Comparison of ENCODE assay signal across 15 cellular contexts in the genomic region with DNA sequence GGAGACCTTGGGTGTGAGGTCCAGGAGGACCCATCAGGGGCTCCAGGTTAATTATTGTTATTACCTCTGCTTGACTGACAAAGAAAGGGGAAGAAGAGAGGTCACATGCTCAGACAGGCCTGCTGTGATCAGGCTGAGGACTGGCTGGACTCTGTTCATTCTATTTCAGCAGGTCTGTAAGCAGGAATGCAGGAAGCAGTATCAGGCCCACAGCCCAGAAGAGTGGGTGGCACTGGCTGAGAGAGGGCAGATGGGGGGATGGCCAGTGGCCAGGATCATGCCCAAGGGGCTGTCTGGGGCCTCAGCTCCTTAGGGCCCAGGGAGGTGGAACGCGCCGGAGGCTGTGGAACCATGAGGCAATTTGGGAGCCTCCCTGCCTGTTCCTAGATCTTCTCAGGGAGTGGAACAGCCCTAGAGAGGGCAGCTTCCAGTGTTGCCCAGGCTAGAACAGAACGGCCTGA. TPM values are rescaled to one million over a fixed set of nuclear protein-coding genes. Genes with fewer than 3 reads are reported as not detected.
A peak's percentile ranks its signal among the peaks of the same experiment; 100 is the strongest.
DNase-seq lines count a peak whose midpoint lies in the region; ATAC-seq and TF ChIP-seq lines count a peak whose summit lies in the region.
"Had no signal": no experiment of that assay in that cellular context is flagged by ENCODE, and none has a peak within 500 bp of the region (broad histone marks: within the 10 kb centered on the region; RNA-seq: fewer than 3 reads in every experiment).

No MANE protein-coding gene starts in this region.

- H3K36me3 ChIP-seq in left ventricle myocardium inferior, result no peaks in the 10 kb centered on the region
- no peaks in the 10 kb centered on the region for H3K36me3 ChIP-seq in esophagus squamous epithelium
- no peaks in the 10 kb centered on the region for H3K36me3 ChIP-seq in neural progenitor cell
- H3K36me3 ChIP-seq in vagina, result no peaks in the 10 kb centered on the region

- H3K27ac ChIP-seq in left ventricle myocardium inferior (replicated peaks), result no peak overlapping the region
- peak overlapping the region; percentile 80 to 92 (median 88) for H3K27ac ChIP-seq in esophagus squamous epithelium
- H3K27ac ChIP-seq in neural progenitor cell, result no peak overlapping the region
- peak overlapping the region; percentile 64 for H3K27ac ChIP-seq in vagina
- H3K27ac ChIP-seq: HL-60 had no signal

- H3K79me2 ChIP-seq in neural progenitor cell (ENCODE audit: low read depth), result no peaks in the 10 kb centered on the region

- peaks cover 27% of the 10 kb centered on the region for H3K27me3 Mint-ChIP-seq in neural progenitor cell (ENCODE audit: insufficient read depth, low read depth)

- H3K4me1 ChIP-seq in left ventricle myocardium inferior (peaks cover 7% of the 10 kb centered on the region), esophagus squamous epithelium (peaks cover 29 to 65% (median 32%) of the 10 kb centered on the region in 3 donors), neural progenitor cell (peaks cover 9% of the 10 kb centered on the region), vagina (peaks cover 22% of the 10 kb centered on the region)

- H3K4me3 ChIP-seq in left ventricle myocardium inferior, result no peak overlapping the region
- H3K4me3 ChIP-seq in esophagus squamous epithelium, result no peak overlapping the region
- no peak overlapping the region for H3K4me3 ChIP-seq in neural progenitor cell
- H3K4me3 ChIP-seq in vagina, result no peak overlapping the region

- H3K9me3 Mint-ChIP-seq in neural progenitor cell, result peaks cover 2% of the 10 kb centered on the region
- H3K9me3 Mint-ChIP-seq: activated naive CD8-positive, alpha-beta T cell treated with anti-CD3 and anti-CD28 coated beads for 36 hours; T-helper 1 cell treated with Interleukin-12 subunit alpha and Interleukin-12 subunit beta and Interleukin-4 antibody, amounts not matched to agents 30 μg/mL and 1 μg/mL, for 36 hours had no signal

- H2AFZ ChIP-seq in neural progenitor cell (replicated peaks), result no peak overlapping the region

- H3K9me3 ChIP-seq in left ventricle myocardium inferior (replicated peaks), result no peaks in the 10 kb centered on the region
- no peaks in the 10 kb centered on the region for H3K9me3 ChIP-seq in esophagus squamous epithelium
- H3K9me3 ChIP-seq in neural progenitor cell (ENCODE audit: low read depth), result no peaks in the 10 kb centered on the region
- H3K9me3 ChIP-seq in vagina, result no peaks in the 10 kb centered on the region

- H3K36me3 Mint-ChIP-seq in neural progenitor cell, result no peaks in the 10 kb centered on the region
- H3K36me3 Mint-ChIP-seq: activated naive CD8-positive, alpha-beta T cell treated with anti-CD3 and anti-CD28 coated beads for 36 hours; naive thymus-derived CD8-positive, alpha-beta T cell had no signal

- DNase-seq in Right ventricle myocardium superior, result no peak
- no peak for DNase-seq in left ventricle myocardium inferior
- DNase-seq in esophagus squamous epithelium (lab: John Stamatoyannopoulos, UW), result no peak
- peak; percentile 47 for DNase-seq in neural progenitor cell (ENCODE audit: low spot score)
- DNase-seq in vagina (ENCODE audit: extremely low spot score in 2 of 2), result no peak
- DNase-seq in activated CD4-positive, alpha-beta T cell treated with anti-CD3 and anti-CD28 coated beads, Interleukin-2, amount 50 U/mL, for 48 hours, result no peak
- no peak for DNase-seq in SK-N-DZ (ENCODE audit: low spot score)
- DNase-seq: activated CD8-positive, alpha-beta memory T cell treated with anti-CD3 and anti-CD28 coated beads for 24 hours; activated naive CD8-positive, alpha-beta T cell treated with anti-CD3 and anti-CD28 coated beads for 36 hours; naive thymus-derived CD8-positive, alpha-beta T cell; NCI-H1092; stimulated activated naive CD4-positive, alpha-beta T cell treated with Interleukin-2 at 50 U/mL for 16 hours had no signal

- no peaks in the 10 kb centered on the region for H3F3A ChIP-seq in neural progenitor cell (ENCODE audit: low read depth)

- intact Hi-C loops in Right ventricle myocardium superior (cut with DNase I), result no loop called here
- intact Hi-C loops in left ventricle myocardium inferior (cut with micrococcal nuclease), result no loop called here
- intact Hi-C loops in esophagus squamous epithelium (cut with DNase I), result no loop called here
- intact Hi-C loops in vagina (cut with DNase I), result no loop called here

- no peak for TF ChIP-seq CTCF in left ventricle myocardium inferior (IDR thresholded peaks at IDR 0.05; ENCODE audit: borderline replicate concordance)
- TF ChIP-seq CTCF in esophagus squamous epithelium (IDR thresholded peaks at IDR 0.05), result no peak
- no peak for TF ChIP-seq CTCF in neural progenitor cell (IDR thresholded peaks at IDR 0.05)
- TF ChIP-seq CTCF in vagina (IDR thresholded peaks at IDR 0.05), result no peak

- H4K20me1 ChIP-seq in neural progenitor cell (ENCODE audit: low read depth), result no peaks in the 10 kb centered on the region

- no peak overlapping the region for H3K9ac ChIP-seq in neural progenitor cell

- WGBS in esophagus squamous epithelium, 2 donors, result 81% methylated on average over 3 of the region's 4 CpGs; no CpG with 5 or more reads in 1 of the 2 donors

- no peak overlapping the region for H3K4me3 Mint-ChIP-seq in neural progenitor cell
- H3K4me3 Mint-ChIP-seq: activated naive CD8-positive, alpha-beta T cell treated with anti-CD3 and anti-CD28 coated beads for 36 hours; naive thymus-derived CD8-positive, alpha-beta T cell; T-helper 1 cell treated with Interleukin-12 subunit alpha and Interleukin-12 subunit beta and Interleukin-4 antibody, amounts not matched to agents 30 μg/mL and 1 μg/mL, for 36 hours had no signal

- peaks cover 19% of the 10 kb centered on the region for H3K4me1 Mint-ChIP-seq in neural progenitor cell

- ATAC-seq in Right ventricle myocardium superior (ENCODE audit: poor library complexity) (peak; percentile 70), HG02642 (IDR thresholded peaks at IDR 0.05; ENCODE audit: poor library complexity, unreplicated experiment) (no peak)
- ATAC-seq: naive thymus-derived CD8-positive, alpha-beta T cell had no signal

- TF ChIP-seq POLR2A in esophagus squamous epithelium (IDR thresholded peaks at IDR 0.05), result no peak
- no peak for TF ChIP-seq POLR2A in vagina (IDR thresholded peaks at IDR 0.05)

- H3K4me2 ChIP-seq in neural progenitor cell, result no peak overlapping the region

- peak overlapping the region; percentile 80 for H3K27ac Mint-ChIP-seq in neural progenitor cell
- H3K27ac Mint-ChIP-seq: activated naive CD8-positive, alpha-beta T cell treated with anti-CD3 and anti-CD28 coated beads for 36 hours; T-helper 1 cell treated with Interleukin-12 subunit alpha and Interleukin-12 subunit beta and Interleukin-4 antibody, amounts not matched to agents 30 μg/mL and 1 μg/mL, for 36 hours had no signal

- H3K27me3 ChIP-seq in left ventricle myocardium inferior (ENCODE audit: low read depth) (no peaks in the 10 kb centered on the region), esophagus squamous epithelium (no peaks in the 10 kb centered on the region), neural progenitor cell (no peaks in the 10 kb centered on the region), vagina (no peaks in the 10 kb centered on the region)

RNA-seq across cellular contexts. Expression of a gene that starts 43.7 kb away (rescaled TPM):
- total RNA-seq in Right ventricle myocardium superior (2.6 TPM), left ventricle myocardium inferior (2.7 TPM), esophagus squamous epithelium (10 to 100 TPM; 38.2 to 92.3 (median 52.4) TPM), neural progenitor cell (ENCODE audit: low replicate concordance) (0.15 and 2.3 TPM in 2 replicates), vagina (40.5 TPM)
- polyA plus RNA-seq in SK-N-DZ (2014; cell fraction: cytosol; rRNA removed), result not detected in 2 replicates
- not detected in 2 replicates for polyA plus RNA-seq in SK-N-DZ (2014; cell fraction: nucleus; rRNA removed)
- total RNA-seq: activated naive CD8-positive, alpha-beta T cell treated with anti-CD3 and anti-CD28 coated beads for 36 hours; naive thymus-derived CD8-positive, alpha-beta T cell had no signal
- polyA plus RNA-seq: naive thymus-derived CD8-positive, alpha-beta T cell had no signal

Comparison
In these comparisons a context has a peak if more than half of its experiments do, and no peak if none do; other contexts are left out.
1. H3K27ac ChIP-seq: peak in esophagus squamous epithelium (4 of 4) and vagina (single experiment); none in left ventricle myocardium inferior (single experiment) and neural progenitor cell (single experiment).
2. RNA of a gene that starts 43.7 kb away (total RNA-seq): 38.2 to 92.3 TPM in esophagus squamous epithelium and 40.5 TPM in vagina (single experiment); 2.7 TPM in left ventricle myocardium inferior (single experiment), 2.6 TPM in Right ventricle myocardium superior (single experiment) and 0.15 to 2.3 TPM in neural progenitor cell; every median in the first group is over 10 times any median in the second.